ENCODE assay signal across 8 cellular contexts in the genomic region with DNA sequence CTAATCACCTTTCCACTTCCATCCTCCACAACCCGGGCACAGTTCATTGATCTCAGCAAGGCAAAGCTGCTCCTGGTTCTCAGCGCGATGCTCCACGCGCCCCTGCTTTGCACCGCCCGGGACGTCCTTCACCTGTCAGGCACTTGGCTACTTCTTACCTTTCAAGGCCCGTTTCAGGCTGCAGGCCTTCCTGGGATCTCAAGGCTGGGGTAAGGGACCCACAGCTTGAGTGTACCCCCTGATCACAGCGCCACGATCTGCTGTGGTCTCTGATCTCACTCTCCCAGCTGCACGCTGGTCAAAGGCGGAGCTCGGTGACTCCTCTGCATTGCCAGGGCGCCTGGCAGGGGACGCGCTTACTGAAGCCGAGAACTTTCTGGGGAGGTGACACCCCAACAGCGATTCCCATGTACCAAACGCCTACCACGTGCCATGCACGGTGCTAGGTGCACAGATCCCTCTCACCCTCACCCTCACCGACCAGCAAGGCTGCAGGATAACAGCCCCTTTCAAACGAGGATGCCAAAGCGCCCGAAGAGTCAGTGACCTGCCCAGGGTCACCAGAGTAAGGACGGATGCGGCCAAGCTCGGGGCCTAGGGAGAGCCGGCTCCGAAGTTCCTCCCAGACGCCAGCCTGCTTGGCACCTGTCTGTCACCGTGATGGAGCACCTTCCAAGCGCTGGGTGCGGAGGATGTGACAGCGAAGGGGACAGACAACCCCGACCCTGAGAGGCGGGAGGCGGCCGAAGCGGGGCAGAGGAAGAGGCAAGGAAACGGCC. TPM values are rescaled to one million over a fixed set of nuclear protein-coding genes. Genes with fewer than 3 reads are reported as not detected.
DNase-seq lines count a peak whose midpoint lies in the region; ATAC-seq, FAIRE-seq and TF ChIP-seq lines count a peak whose summit lies in the region.

No MANE protein-coding gene starts in this region.

- H3K27me3 ChIP-seq in foreskin keratinocyte (no peaks in the 10 kb centered on the region), subcutaneous abdominal adipose tissue (ENCODE audit: control insufficient read depth in 5 of 5, insufficient read depth in 4 of 5, low read length in 5 of 5) (no peaks in the 10 kb centered on the region)

- no peaks in the 10 kb centered on the region for H3K9me3 Mint-ChIP-seq in activated T-helper 17 cell treated with anti-CD3 and anti-CD28 coated beads, Interleukin-2, amount 50 U/mL, for 72 hours
- H3K9me3 Mint-ChIP-seq in neural crest cell = no peaks in the 10 kb centered on the region

- WGBS in A549 (ENCODE audit: missing lambda C conversion rate) = 7% methylated on average over 36 of the region's 42 CpGs

- no peaks in the 10 kb centered on the region for H3K27me3 Mint-ChIP-seq in activated T-helper 17 cell treated with anti-CD3 and anti-CD28 coated beads, Interleukin-2, amount 50 U/mL, for 72 hours
- H3K27me3 Mint-ChIP-seq in neural crest cell (ENCODE audit: low read depth) = no peaks in the 10 kb centered on the region

- no peak for TF ChIP-seq EP300 in A549 (IDR thresholded peaks at IDR 0.05)

- TF ChIP-seq CTCF in A549 (IDR thresholded peaks at IDR 0.05) (no peak; the same call in 2 of the 3 replicates), foreskin keratinocyte (conservative IDR thresholded peaks at IDR 0.05) (no peak), neural crest cell (conservative IDR thresholded peaks at IDR 0.05) (no peak)

- no peak for TF ChIP-seq RAD21 in A549 (conservative IDR thresholded peaks at IDR 0.05 in 1 of 2, IDR thresholded peaks at IDR 0.05 in 1 of 2)

- no peak overlapping the region for H3K27ac Mint-ChIP-seq in activated T-helper 17 cell treated with anti-CD3 and anti-CD28 coated beads, Interleukin-2, amount 50 U/mL, for 72 hours
- peak overlapping the region; percentile 69 for H3K27ac Mint-ChIP-seq in neural crest cell (ENCODE audit: unreplicated experiment)

- peaks cover 58% of the 10 kb centered on the region for H3K36me3 Mint-ChIP-seq in activated T-helper 17 cell treated with anti-CD3 and anti-CD28 coated beads, Interleukin-2, amount 50 U/mL, for 72 hours (ENCODE audit: low read depth)
- no peaks in the 10 kb centered on the region for H3K36me3 Mint-ChIP-seq in neural crest cell (ENCODE audit: low read depth)

- H3K4me1 ChIP-seq in A549 = peaks cover 19% of the 10 kb centered on the region
- peaks cover 10% of the 10 kb centered on the region for H3K4me1 ChIP-seq in foreskin keratinocyte
- peaks cover 10 to 53% (median 52%) of the 10 kb centered on the region in 5 donors for H3K4me1 ChIP-seq in subcutaneous abdominal adipose tissue (ENCODE audit: control insufficient read depth in 5 of 5, insufficient read depth in 5 of 5, low read length in 5 of 5)

- H3K9me3 ChIP-seq in A549 = no peaks in the 10 kb centered on the region
- H3K9me3 ChIP-seq in subcutaneous abdominal adipose tissue (ENCODE audit: control insufficient read depth in 5 of 5, low read length in 5 of 5) = no peaks in the 10 kb centered on the region

- H3K27ac ChIP-seq in A549 (peak overlapping the region; percentile 94 to 98), foreskin keratinocyte (peak overlapping the region; percentile 95), subcutaneous abdominal adipose tissue (ENCODE audit: low read depth, low read length) (peak overlapping the region; percentile 91)

- no peak for FAIRE-seq in A549 (lab: Jason Lieb, UNC)

- H3K4me3 Mint-ChIP-seq in activated T-helper 17 cell treated with anti-CD3 and anti-CD28 coated beads, Interleukin-2, amount 50 U/mL, for 72 hours = no peak overlapping the region
- H3K4me3 Mint-ChIP-seq in neural crest cell = peak overlapping the region; percentile 93

- H3K4me3 ChIP-seq in A549 (peak overlapping the region; percentile 81), subcutaneous abdominal adipose tissue (ENCODE audit: low read depth in 1 of 5, low read length in 5 of 5) (peak overlapping the region; percentile 84 to 99 (median 93))

- H3K4me1 Mint-ChIP-seq in activated T-helper 17 cell treated with anti-CD3 and anti-CD28 coated beads, Interleukin-2, amount 50 U/mL, for 72 hours = peaks cover 35% of the 10 kb centered on the region
- peaks cover 19% of the 10 kb centered on the region for H3K4me1 Mint-ChIP-seq in neural crest cell

- peak overlapping the region; percentile 53 to 97 (median 93) for H3K9ac ChIP-seq in subcutaneous abdominal adipose tissue (ENCODE audit: low read length in 5 of 5)

- peaks cover 3 to 9% (median 5%) of the 10 kb centered on the region in 5 donors for H3K36me3 ChIP-seq in subcutaneous abdominal adipose tissue (ENCODE audit: control insufficient read depth in 5 of 5, insufficient read depth in 5 of 5, low read length in 5 of 5)

- ATAC-seq in A549 (peak; percentile 54 to 58), GM18511 (IDR thresholded peaks at IDR 0.05; ENCODE audit: unreplicated experiment) (peak; percentile 42), HG03039 (IDR thresholded peaks at IDR 0.05; ENCODE audit: unreplicated experiment) (peak; percentile 21), foreskin keratinocyte (peak; percentile 34)
- peak; percentile 49 for ATAC-seq in activated T-helper 17 cell treated with anti-CD3 and anti-CD28 coated beads, Interleukin-2, amount 50 U/mL, for 72 hours (replicated peaks)

- TF ChIP-seq POLR2A in A549 (IDR thresholded peaks at IDR 0.05; ENCODE audit: low read length) = no peak; the same call in 1 of the 2 replicates

- POLR2A ChIA-PET in A549 (lab: Yijun Ruan, JAX) = interaction anchor here (0.6 to 2.1 kb wide), 8 partner anchors 13 to 214 kb away, joined by 3 to 11 read pairs (median 3); a partner anchor contains a TSS

- DNase-seq in A549 (ENCODE audit: low read depth in 1 of 2, low spot score in 1 of 2) = peak; percentile 38 to 71
- DNase-seq in NCI-H774 (lab: John Stamatoyannopoulos, UW) = peak; percentile 41
- DNase-seq in foreskin keratinocyte = peak in 1 of 2 donors; percentile 45
- no peak for DNase-seq in neural crest cell (ENCODE audit: low read depth, low spot score)

- peak overlapping the region; percentile 88 for H3K4me2 ChIP-seq in A549

- CTCF ChIA-PET in A549 (lab: Yijun Ruan, JAX) = interaction anchor here (0.6 to 4.1 kb wide), 16 partner anchors 9 to 557 kb away, joined by 3 to 28 read pairs (median 5); no protein-coding TSS in a partner anchor

TF ChIP-seq in A549, 52 proteins besides CTCF, POLR2A, EP300 and RAD21 (continues in another document):
- TF ChIP-seq CBX8 (IDR thresholded peaks at IDR 0.05) = no peak
- 0 out of 2 replicates have a peak, but pooled peaks have one; percentile 11 for TF ChIP-seq JUNB (IDR thresholded peaks at IDR 0.05)
- TF ChIP-seq, protein P1, sequence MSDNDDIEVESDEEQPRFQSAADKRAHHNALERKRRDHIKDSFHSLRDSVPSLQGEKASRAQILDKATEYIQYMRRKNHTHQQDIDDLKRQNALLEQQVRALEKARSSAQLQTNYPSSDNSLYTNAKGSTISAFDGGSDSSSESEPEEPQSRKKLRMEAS (IDR thresholded peaks at IDR 0.05) = peak; percentile 89
- TF ChIP-seq, protein P2, sequence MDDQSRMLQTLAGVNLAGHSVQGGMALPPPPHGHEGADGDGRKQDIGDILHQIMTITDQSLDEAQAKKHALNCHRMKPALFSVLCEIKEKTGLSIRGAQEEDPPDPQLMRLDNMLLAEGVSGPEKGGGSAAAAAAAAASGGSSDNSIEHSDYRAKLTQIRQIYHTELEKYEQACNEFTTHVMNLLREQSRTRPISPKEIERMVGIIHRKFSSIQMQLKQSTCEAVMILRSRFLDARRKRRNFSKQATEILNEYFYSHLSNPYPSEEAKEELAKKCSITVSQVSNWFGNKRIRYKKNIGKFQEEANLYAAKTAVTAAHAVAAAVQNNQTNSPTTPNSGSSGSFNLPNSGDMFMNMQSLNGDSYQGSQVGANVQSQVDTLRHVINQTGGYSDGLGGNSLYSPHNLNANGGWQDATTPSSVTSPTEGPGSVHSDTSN (IDR thresholded peaks at IDR 0.05) = peak; percentile 85
- peak; percentile 65; the same call in 1 of the 2 replicates for TF ChIP-seq HOXB5 (CRISPR knock-in tag; IDR thresholded peaks at IDR 0.05)
- no peak for TF ChIP-seq CHD2 (IDR thresholded peaks at IDR 0.05; ENCODE audit: low read length, partially characterized antibody)

RNA-seq across cellular contexts. Expression of a gene that starts 0.8 kb away (rescaled TPM):
- polyA plus RNA-seq in A549 (2011; rRNA removed) (136 and 144 TPM in 2 replicates), A549 (2017; fragmentation: RNase III; extraction: RNeasy Plus Mini Kit Qiagen cat#74134 plus additional on column Dnase treatment) (99.3 to 112 TPM (median 101 TPM) in 3 replicates), foreskin keratinocyte (154 and 195 TPM in 2 replicates)
- polyA plus RNA-seq in A549 (2012; cell fraction: cytosol; rRNA removed) = 66.2 and 68.2 TPM in 2 replicates
- polyA plus RNA-seq in A549 (2012; cell fraction: nucleus; rRNA removed) = 22.0 and 29.6 TPM in 2 replicates
- 17.4 and 18.0 TPM in 2 replicates for polyA minus RNA-seq in A549 (2011; rRNA and poly(A)+ RNA removed)
- total RNA-seq in activated T-helper 17 cell treated with anti-CD3 and anti-CD28 coated beads, Interleukin-2, amount 50 U/mL, for 72 hours = 100 to 1,000 TPM; 109 to 310 TPM
- total RNA-seq in foreskin keratinocyte (75.7 and 90.2 TPM in 2 replicates), neural crest cell (59.3 and 61.2 TPM in 2 replicates)

RNA-seq across cellular contexts. Expression of a gene that starts 0.9 kb away (rescaled TPM):
- polyA plus RNA-seq in A549 (2011; rRNA removed) (76.7 and 77.2 TPM in 2 replicates), A549 (2017; fragmentation: RNase III; extraction: RNeasy Plus Mini Kit Qiagen cat#74134 plus additional on column Dnase treatment) (63.4 to 65.0 TPM (median 63.6 TPM) in 3 replicates), foreskin keratinocyte (34.9 and 38.9 TPM in 2 replicates)
- 22.6 and 26.8 TPM in 2 replicates for polyA plus RNA-seq in A549 (2012; cell fraction: cytosol; rRNA removed)
- polyA plus RNA-seq in A549 (2012; cell fraction: nucleus; rRNA removed) = 14.2 and 24.4 TPM in 2 replicates
- 48.5 and 52.2 TPM in 2 replicates for polyA minus RNA-seq in A549 (2011; rRNA and poly(A)+ RNA removed)
- 10 to 100 TPM; 34.5 to 53.8 TPM for total RNA-seq in activated T-helper 17 cell treated with anti-CD3 and anti-CD28 coated beads, Interleukin-2, amount 50 U/mL, for 72 hours
- total RNA-seq in foreskin keratinocyte (59.3 and 60.7 TPM in 2 replicates), neural crest cell (84.8 and 86.4 TPM in 2 replicates)

RNA-seq across cellular contexts. Expression of a gene that starts 51.8 kb away (rescaled TPM):
- polyA plus RNA-seq in A549 (2011; rRNA removed) (163 and 187 TPM in 2 replicates), A549 (2017; fragmentation: RNase III; extraction: RNeasy Plus Mini Kit Qiagen cat#74134 plus additional on column Dnase treatment) (68.3 to 78.4 TPM (median 75.4 TPM) in 3 replicates), foreskin keratinocyte (78.7 and 80.7 TPM in 2 replicates)
- 84.1 and 86.5 TPM in 2 replicates for polyA plus RNA-seq in A549 (2012; cell fraction: cytosol; rRNA removed)
- polyA plus RNA-seq in A549 (2012; cell fraction: nucleus; rRNA removed) = 26.4 and 42.4 TPM in 2 replicates
- 64.4 and 66.8 TPM in 2 replicates for polyA minus RNA-seq in A549 (2011; rRNA and poly(A)+ RNA removed)
- total RNA-seq in activated T-helper 17 cell treated with anti-CD3 and anti-CD28 coated beads, Interleukin-2, amount 50 U/mL, for 72 hours = 10 to 100 TPM; 61.2 to 65.1 TPM
- total RNA-seq in foreskin keratinocyte (62.0 and 71.7 TPM in 2 replicates), neural crest cell (38.6 and 42.7 TPM in 2 replicates)
